In the genomic region with DNA sequence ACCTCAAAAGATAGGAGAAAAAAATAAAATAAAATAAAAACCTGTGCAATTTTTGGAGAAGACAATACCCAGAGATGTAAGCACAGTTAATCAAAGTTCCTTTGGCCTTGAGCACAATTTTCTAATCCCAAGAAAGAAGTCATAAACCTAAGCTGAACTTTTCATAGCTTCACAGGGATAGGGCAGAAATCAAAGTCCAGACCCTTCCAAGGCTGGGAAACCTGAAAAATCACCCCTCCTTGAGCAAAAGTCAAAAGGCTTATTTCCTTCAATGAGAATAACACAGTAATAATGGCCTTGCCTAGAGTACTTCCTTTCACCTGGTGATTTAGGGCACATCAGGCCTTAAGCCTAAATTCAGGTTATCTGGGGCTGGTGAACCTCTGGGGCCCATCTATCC, we compare ENCODE assay signal across 20 cellular contexts.
DNase-seq lines count a peak whose midpoint lies in the region; ATAC-seq, FAIRE-seq and TF ChIP-seq lines count a peak whose summit lies in the region.
"Had no signal": no experiment of that assay in that cellular context is flagged by ENCODE, and none has a peak within 500 bp of the region (broad histone marks: within the 10 kb centered on the region; RNA-seq: fewer than 3 reads in every experiment).

No MANE protein-coding gene starts in this region.

- H3K4me3 ChIP-seq in BLaER1 treated with 17β-estradiol and CSF1 and Interleukin-3, amounts not matched to agents 10 nM and 100 nM: no peak overlapping the region
- no peak overlapping the region for H3K4me3 ChIP-seq in H1 (ENCODE audit: extremely low read depth in 1 of 4, insufficient read depth in 2 of 4, low read depth in 3 of 4, low read length in 4 of 4)
- H3K4me3 ChIP-seq in mucosa of descending colon: no peak overlapping the region
- H3K4me3 ChIP-seq in smooth muscle cell: no peak overlapping the region
- H3K4me3 ChIP-seq: BLaER1 had no signal

- no peak for TF ChIP-seq EP300 in H1 (IDR thresholded peaks at IDR 0.05; ENCODE audit: borderline replicate concordance in 1 of 2, low read depth in 2 of 2, low read length in 2 of 2)

- ATAC-seq in mucosa of descending colon: peak; percentile 46

- H2BK120ac ChIP-seq in H1 (replicated peaks; ENCODE audit: low read depth, low read length): no peak overlapping the region

- H3F3A ChIP-seq in smooth muscle cell (ENCODE audit: low read depth): no peaks in the 10 kb centered on the region

- no peak overlapping the region for H2AK5ac ChIP-seq in H1 (ENCODE audit: low read depth, low read length)

- H3K27ac ChIP-seq in BLaER1 treated with 17β-estradiol and CSF1 and Interleukin-3, amounts not matched to agents 10 nM and 100 nM: peak overlapping the region in 7 of 11 experiments; percentile 13 to 59 (median 42); a peak in 10 of 22 replicates
- H3K27ac ChIP-seq in H1 (ENCODE audit: low read depth, low read length): no peak overlapping the region
- H3K27ac ChIP-seq in smooth muscle cell (ENCODE audit: low read depth): no peak overlapping the region
- H3K27ac ChIP-seq: 22Rv1, BLaER1 had no signal

- H3K56ac ChIP-seq in H1 (replicated peaks; ENCODE audit: insufficient read length, low read depth, low read length): no peak overlapping the region

- H2BK15ac ChIP-seq in H1 (ENCODE audit: low read length): no peak overlapping the region

- H2AFZ ChIP-seq in H1 (ENCODE audit: low read length): 0 out of 2 replicates have a peak overlapping the region, but pooled peaks have one; percentile 55
- no peak overlapping the region for H2AFZ ChIP-seq in smooth muscle cell (ENCODE audit: low read depth)

- no peak overlapping the region for H3K4ac ChIP-seq in H1 (replicated peaks; ENCODE audit: insufficient read length, low read depth, low read length)

- no peak overlapping the region for H3K9ac ChIP-seq in BLaER1 treated with 17β-estradiol and CSF1 and Interleukin-3, amounts not matched to agents 10 nM and 100 nM
- H3K9ac ChIP-seq in H1 (replicated peaks in 1 of 4; ENCODE audit: extremely low read depth in 1 of 4, low read depth in 3 of 4, low read length in 3 of 4): no peak overlapping the region
- H3K9ac ChIP-seq in smooth muscle cell (ENCODE audit: low read depth): no peak overlapping the region
- H3K9ac ChIP-seq: BLaER1 had no signal

- H3K79me2 ChIP-seq in H1 (ENCODE audit: control insufficient read depth in 1 of 2, insufficient read depth in 2 of 2, low read length in 2 of 2): no peaks in the 10 kb centered on the region
- no peaks in the 10 kb centered on the region for H3K79me2 ChIP-seq in smooth muscle cell (ENCODE audit: low read depth)

- H2BK5ac ChIP-seq in H1 (ENCODE audit: low read depth, low read length): no peak overlapping the region

- no peaks in the 10 kb centered on the region for H3K9me3 ChIP-seq in BLaER1 treated with 17β-estradiol and CSF1 and Interleukin-3, amounts not matched to agents 10 nM and 100 nM (replicated peaks in 1 of 11)
- H3K9me3 ChIP-seq in H1 (ENCODE audit: insufficient read depth in 2 of 2, low read depth in 1 of 2, low read length in 1 of 2) (no peaks in the 10 kb centered on the region), mucosa of descending colon (no peaks in the 10 kb centered on the region), smooth muscle cell (replicated peaks; ENCODE audit: low read depth) (no peaks in the 10 kb centered on the region)
- H3K9me3 ChIP-seq: BLaER1 had no signal

- no peak overlapping the region for H3K18ac ChIP-seq in H1 (ENCODE audit: extremely low read depth, low read length)

- TF ChIP-seq RAD21 in H1 (IDR thresholded peaks at IDR 0.05 in 1 of 2, conservative IDR thresholded peaks at IDR 0.05 in 1 of 2; ENCODE audit: low read depth in 2 of 2, low read length in 2 of 2): no peak

- no peaks in the 10 kb centered on the region for H3K27me3 ChIP-seq in BLaER1 treated with 17β-estradiol and CSF1 and Interleukin-3, amounts not matched to agents 10 nM and 100 nM
- H3K27me3 ChIP-seq in H1 (replicated peaks in 1 of 4; ENCODE audit: control insufficient read depth in 3 of 4, extremely low read depth in 1 of 4, insufficient read depth in 3 of 4, low read length in 3 of 4): no peaks in the 10 kb centered on the region
- no peaks in the 10 kb centered on the region for H3K27me3 ChIP-seq in smooth muscle cell (ENCODE audit: low read depth)
- H3K27me3 ChIP-seq: BLaER1 had no signal

- peaks cover 5 to 30% (median 15%) of the 10 kb centered on the region in 10 experiments; a peak in 15 of 20 replicates for H3K4me1 ChIP-seq in BLaER1 treated with 17β-estradiol and CSF1 and Interleukin-3, amounts not matched to agents 10 nM and 100 nM
- H3K4me1 ChIP-seq in H1 (replicated peaks in 1 of 4; ENCODE audit: control insufficient read depth in 3 of 4, insufficient read depth in 4 of 4, low read length in 3 of 4): no peaks in the 10 kb centered on the region
- H3K4me1 ChIP-seq in mucosa of descending colon (ENCODE audit: low read depth): no peaks in the 10 kb centered on the region
- peaks cover 18% of the 10 kb centered on the region for H3K4me1 ChIP-seq in smooth muscle cell (ENCODE audit: low read depth)
- H3K4me1 ChIP-seq: BLaER1 had no signal

- intact Hi-C loops in mucosa of descending colon (cut with DNase I, micrococcal nuclease): no loop called here

- POLR2A ChIA-PET in H1 (lab: Charles Lee; ENCODE audit: partially characterized antibody): no interaction called here

- H3K36me3 ChIP-seq in BLaER1 treated with 17β-estradiol and CSF1 and Interleukin-3, amounts not matched to agents 10 nM and 100 nM: no peaks in the 10 kb centered on the region
- no peaks in the 10 kb centered on the region for H3K36me3 ChIP-seq in H1 (ENCODE audit: control insufficient read depth in 2 of 4, insufficient read depth in 4 of 4, low read length in 3 of 4)
- H3K36me3 ChIP-seq in mucosa of descending colon (ENCODE audit: low read depth): no peaks in the 10 kb centered on the region
- H3K36me3 ChIP-seq in smooth muscle cell (ENCODE audit: low read depth): no peaks in the 10 kb centered on the region
- H3K36me3 ChIP-seq: BLaER1 had no signal

- H4K5ac ChIP-seq in H1 (ENCODE audit: insufficient read length, low read depth, low read length): no peak overlapping the region

- no peak overlapping the region for H2BK12ac ChIP-seq in H1 (ENCODE audit: low read depth, low read length)

- TF ChIP-seq CTCF in H1 (IDR thresholded peaks at IDR 0.05; ENCODE audit: control extremely low read depth in 1 of 3, insufficient read depth in 1 of 3, low read depth in 1 of 3, low read length in 3 of 3) (no peak), mucosa of descending colon (IDR thresholded peaks at IDR 0.05) (no peak), smooth muscle cell (IDR thresholded peaks at IDR 0.05; ENCODE audit: borderline replicate concordance, insufficient read depth, poor library complexity, severe bottlenecking) (no peak)

- CTCF ChIA-PET in H1 (lab: Charles Lee; ENCODE audit: partially characterized antibody): no interaction called here

- H4K91ac ChIP-seq in H1 (replicated peaks; ENCODE audit: insufficient read length, low read length): no peak overlapping the region

- no peak overlapping the region for H3K14ac ChIP-seq in H1 (ENCODE audit: insufficient read length)

- H3K23me2 ChIP-seq in H1 (ENCODE audit: low read depth, low read length): peaks cover 1% of the 10 kb centered on the region; the same call in 1 of the 2 replicates

- H2BK20ac ChIP-seq in H1 (ENCODE audit: low read length): no peak overlapping the region

- H4K20me1 ChIP-seq in BLaER1 treated with 17β-estradiol and CSF1 and Interleukin-3, amounts not matched to agents 10 nM and 100 nM: no peaks in the 10 kb centered on the region
- no peaks in the 10 kb centered on the region for H4K20me1 ChIP-seq in H1 (replicated peaks in 1 of 2; ENCODE audit: control insufficient read depth in 1 of 2, insufficient read depth in 2 of 2, low read length in 2 of 2)
- no peaks in the 10 kb centered on the region for H4K20me1 ChIP-seq in smooth muscle cell (ENCODE audit: low read depth)
- H4K20me1 ChIP-seq: BLaER1 had no signal

- H3K23ac ChIP-seq in H1 (ENCODE audit: insufficient read length): no peak overlapping the region

- no peak for DNase-seq in H1 (ENCODE audit: low read depth in 1 of 2, low spot score in 2 of 2)
- DNase-seq in mucosa of descending colon: no peak
- no peak for DNase-seq in SHP77 (lab: John Stamatoyannopoulos, UW)
- no peak for DNase-seq in activated CD4-positive, alpha-beta T cell treated with anti-CD3 and anti-CD28 coated beads for 48 hours
- no peak for DNase-seq in smooth muscle cell (lab: John Stamatoyannopoulos, UW; ENCODE audit: unreplicated experiment)
- DNase-seq: CD4-positive, alpha-beta T cell; CD8-positive, alpha-beta memory T cell; DMS 273 treated with DMSO at 0.1 percent for 48 hours; DMS53; DMS79 treated with DMSO at 0.1 percent for 48 hours; GOT3; H7; HCEC 1CT had no signal

- H3K4me2 ChIP-seq in BLaER1 treated with 17β-estradiol and CSF1 and Interleukin-3, amounts not matched to agents 10 nM and 100 nM: peak overlapping the region in 6 of 11 experiments; percentile 17 to 65 (median 50); a peak in 12 of 22 replicates
- H3K4me2 ChIP-seq in H1 (ENCODE audit: insufficient read depth in 1 of 2, low read depth in 2 of 2, low read length in 2 of 2) (no peak overlapping the region), smooth muscle cell (no peak overlapping the region)
- H3K4me2 ChIP-seq: BLaER1 had no signal

- H3K79me1 ChIP-seq in H1 (ENCODE audit: low read depth, low read length): no peaks in the 10 kb centered on the region

- no peak for TF ChIP-seq POLR2A in H1 (IDR thresholded peaks at IDR 0.05; ENCODE audit: control extremely low read depth in 1 of 2, low read depth in 2 of 2, low read length in 2 of 2)

- FAIRE-seq in H1 (lab: Jason Lieb, UNC): no peak
- FAIRE-seq: A204.1, D721Med, GM12891, GM18507 had no signal

- no peak overlapping the region for H4K8ac ChIP-seq in H1 (ENCODE audit: extremely low read depth, insufficient read depth, low read length)

TF ChIP-seq in H1, 55 proteins besides CTCF, POLR2A, EP300 and RAD21:
- TF ChIP-seq CTBP2 (IDR thresholded peaks at IDR 0.05; ENCODE audit: borderline replicate concordance, insufficient read depth, insufficient read length, low read length): no peak
- TF ChIP-seq, protein P1, sequence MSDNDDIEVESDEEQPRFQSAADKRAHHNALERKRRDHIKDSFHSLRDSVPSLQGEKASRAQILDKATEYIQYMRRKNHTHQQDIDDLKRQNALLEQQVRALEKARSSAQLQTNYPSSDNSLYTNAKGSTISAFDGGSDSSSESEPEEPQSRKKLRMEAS (IDR thresholded peaks at IDR 0.05): no peak
- no peak for TF ChIP-seq FOSL1 (IDR thresholded peaks at IDR 0.05; ENCODE audit: insufficient read depth, low read depth, low read length)
- TF ChIP-seq BRCA1 (IDR thresholded peaks at IDR 0.05; ENCODE audit: low read depth, low read length): no peak
- no peak for TF ChIP-seq CEBPB (IDR thresholded peaks at IDR 0.05; ENCODE audit: low read depth, low read length)
- no peak for TF ChIP-seq EGR1 (IDR thresholded peaks at IDR 0.05; ENCODE audit: borderline replicate concordance, low read depth, low read length)

Comparison
In these comparisons a context has a peak if more than half of its experiments do, and no peak if none do; other contexts are left out.
1. H3K27ac ChIP-seq: peak in BLaER1 treated with 17β-estradiol and CSF1 and Interleukin-3, amounts not matched to agents 10 nM and 100 nM (7 of 11); none in H1 (single experiment) and smooth muscle cell (single experiment).
2. H3K4me2 ChIP-seq: peak in BLaER1 treated with 17β-estradiol and CSF1 and Interleukin-3, amounts not matched to agents 10 nM and 100 nM (6 of 11); none in H1 (0 of 2) and smooth muscle cell (single experiment).